ENCODE assay signal across 10 cellular contexts in the genomic region with DNA sequence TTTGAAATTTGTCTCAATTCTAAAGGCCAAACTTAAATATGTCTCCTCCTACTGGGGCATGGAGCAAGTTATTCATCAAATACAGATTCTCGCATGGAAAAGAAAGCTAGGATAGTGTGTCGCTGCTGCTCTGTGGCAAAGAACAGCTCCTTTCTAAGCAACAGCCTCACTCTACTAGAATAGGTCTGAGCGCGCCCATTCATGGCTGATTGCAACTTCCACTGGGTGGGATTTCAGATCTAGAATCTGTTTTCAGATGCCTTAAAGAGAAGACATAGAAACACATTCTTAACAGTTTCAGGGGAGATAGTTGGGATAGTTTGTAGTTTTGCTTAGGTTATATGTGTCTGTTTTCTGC. TPM values are rescaled to one million over a fixed set of nuclear protein-coding genes. Genes with fewer than 3 reads are reported as not detected.
DNase-seq lines count a peak whose midpoint lies in the region; ATAC-seq, FAIRE-seq and TF ChIP-seq lines count a peak whose summit lies in the region.
"Had no signal": no experiment of that assay in that cellular context is flagged by ENCODE, and none has a peak within 500 bp of the region (broad histone marks: within the 10 kb centered on the region; RNA-seq: fewer than 3 reads in every experiment).

No MANE protein-coding gene starts in this region.

- peaks cover 0 to 24% of the 10 kb centered on the region in 2 experiments; a peak in 2 of 5 replicates for H3K27me3 ChIP-seq in HepG2 (ENCODE audit: control insufficient read depth in 1 of 2, insufficient read depth in 2 of 2, low read length in 2 of 2)
- H3K27me3 ChIP-seq in right lobe of liver = no peaks in the 10 kb centered on the region
- H3K27me3 ChIP-seq in mononuclear cell (ENCODE audit: insufficient read depth, low read length) = peaks cover 12% of the 10 kb centered on the region

- no peak for FAIRE-seq in HepG2 (lab: Jason Lieb, UNC)

- TF ChIP-seq POLR2A in HepG2 (IDR thresholded peaks at IDR 0.05; ENCODE audit: insufficient read depth in 1 of 2, low read depth in 2 of 2, low read length in 2 of 2) (no peak), right lobe of liver (IDR thresholded peaks at IDR 0.05) (no peak)

- TF ChIP-seq EP300 in HepG2 (IDR thresholded peaks at IDR 0.05; ENCODE audit: low read depth in 2 of 2, low read length in 2 of 2) (no peak), HepG2 (CRISPR knock-in tag; IDR thresholded peaks at IDR 0.05; ENCODE audit: borderline replicate concordance) (no peak)

- POLR2A ChIA-PET in HepG2 (lab: Yijun Ruan, JAX) = no interaction called here
- POLR2A ChIA-PET in RWPE1 (lab: Yijun Ruan, JAX; ENCODE audit: low non-redundant PET) = no interaction called here

- TF ChIP-seq RAD21 in HepG2 (CRISPR knock-in tag; IDR thresholded peaks at IDR 0.05) = no peak

- no peak overlapping the region for H3K9ac ChIP-seq in HepG2 (ENCODE audit: insufficient read depth, low read depth, low read length)

- H3K4me2 ChIP-seq in HepG2 (ENCODE audit: low read depth, low read length) = 0 out of 2 replicates have a peak overlapping the region, but pooled peaks have one; percentile 0

- in situ Hi-C loops in HepG2 (cut with HindIII; ENCODE audit: extremely low pct_ligation_motif_present, low pct_unique_long_range_greater_than_20kb) = no loop called here

- intact Hi-C loops in HepG2 (cut with micrococcal nuclease; ENCODE audit: unreplicated experiment) = no loop called here
- intact Hi-C loops in right lobe of liver (cut with DNase I) = no loop called here

- H3K36me3 ChIP-seq in HepG2 (replicated peaks in 1 of 2; ENCODE audit: control insufficient read depth in 1 of 2, insufficient read depth in 2 of 2, low read length in 2 of 2) (no peaks in the 10 kb centered on the region), right lobe of liver (no peaks in the 10 kb centered on the region), urinary bladder (ENCODE audit: insufficient read depth) (no peaks in the 10 kb centered on the region)

- H2AFZ ChIP-seq in HepG2 (ENCODE audit: low read length) = no peak overlapping the region
- H2AFZ ChIP-seq: hepatocyte had no signal

- BruUV-seq in HepG2 (replicated peaks; lab: Mats Ljungman, UMichigan) = no TSS peak

- no peak for TF ChIP-seq CTCF in HepG2 (CRISPR knock-in tag; IDR thresholded peaks at IDR 0.05)
- no peak for TF ChIP-seq CTCF in right lobe of liver (IDR thresholded peaks at IDR 0.05)
- no peak for TF ChIP-seq CTCF in RWPE1 (conservative IDR thresholded peaks at IDR 0.05; ENCODE audit: low read depth)

- CTCF ChIA-PET in HepG2 (lab: Yijun Ruan, JAX; ENCODE audit: low intra/inter-chr PET ratio, low total read pairs) = interaction anchor here (0.7 kb wide), 1 partner anchor 193 kb away, joined by 3 read pairs; no protein-coding TSS in a partner anchor
- CTCF ChIA-PET in RWPE1 (lab: Yijun Ruan, JAX) = interaction anchor here (0.6 to 2.1 kb wide), 3 partner anchors 11 to 419 kb away, joined by 5 to 7 read pairs (median 5); no protein-coding TSS in a partner anchor

- no peaks in the 10 kb centered on the region for H3K79me2 ChIP-seq in HepG2 (ENCODE audit: insufficient read depth, low read length)
- H3K79me2 ChIP-seq: hepatocyte had no signal

- no peak overlapping the region for H3K4me3 ChIP-seq in HepG2 (replicated peaks in 1 of 3; ENCODE audit: insufficient read depth in 1 of 3, low read depth in 2 of 3, low read length in 3 of 3)
- H3K4me3 ChIP-seq in right lobe of liver = no peak overlapping the region
- H3K4me3 ChIP-seq in mononuclear cell (ENCODE audit: low read length) = peak overlapping the region; percentile 68
- H3K4me3 ChIP-seq in urinary bladder (ENCODE audit: low read depth, low read length) = peak overlapping the region; percentile 71
- H3K4me3 ChIP-seq: hepatocyte had no signal

- H4K20me1 ChIP-seq in HepG2 (ENCODE audit: insufficient read depth, low read length) = no peaks in the 10 kb centered on the region

- ATAC-seq in HepG2 = no peak
- no peak for ATAC-seq in right lobe of liver

- H3K4me1 ChIP-seq in HepG2 (ENCODE audit: insufficient read depth, low read length) (peaks cover 18% of the 10 kb centered on the region), right lobe of liver (peaks cover 0 to 20% (median 0%) of the 10 kb centered on the region in 4 donors), mononuclear cell (ENCODE audit: insufficient read depth, low read length) (peaks cover 70% of the 10 kb centered on the region), urinary bladder (ENCODE audit: insufficient read depth) (no peaks in the 10 kb centered on the region)

- DNase-seq in HepG2 (ENCODE audit: low spot score) = no peak
- DNase-seq in right lobe of liver = no peak
- DNase-seq in central memory CD4-positive, alpha-beta T cell = peak; percentile 12
- DNase-seq in EL = no peak
- DNase-seq in putamen (ENCODE audit: low spot score) = no peak
- DNase-seq in RWPE1 (ENCODE audit: low spot score) = no peak

- WGBS in HepG2 (ENCODE audit: low lambda C conversion rate) = 96% methylated on average over 4 of the region's 4 CpGs
- 92% methylated on average over 4 of the region's 4 CpGs for WGBS in right lobe of liver (ENCODE audit: insufficient coverage, low coverage, low lambda C conversion rate, missing lambda C conversion rate)
- WGBS in urinary bladder = 84% methylated on average over 4 of the region's 4 CpGs

- H3K9me3 ChIP-seq in HepG2 (ENCODE audit: low read length) (no peaks in the 10 kb centered on the region), right lobe of liver (no peaks in the 10 kb centered on the region), mononuclear cell (ENCODE audit: low read depth, low read length) (no peaks in the 10 kb centered on the region)

- H3K27ac ChIP-seq in HepG2 (ENCODE audit: extremely low read length, insufficient read depth, low read length) (no peak overlapping the region), right lobe of liver (no peak overlapping the region), urinary bladder (ENCODE audit: low read depth) (no peak overlapping the region), RWPE1 (no peak overlapping the region)
- H3K27ac ChIP-seq: C4-2B, hepatocyte had no signal

TF ChIP-seq in HepG2, 621 proteins besides CTCF, POLR2A, EP300 and RAD21:
- no peak for TF ChIP-seq ZNF251 (CRISPR knock-in tag; IDR thresholded peaks at IDR 0.05)
- TF ChIP-seq ZNF678 (CRISPR knock-in tag; IDR thresholded peaks at IDR 0.05) = no peak
- TF ChIP-seq, protein P1, sequence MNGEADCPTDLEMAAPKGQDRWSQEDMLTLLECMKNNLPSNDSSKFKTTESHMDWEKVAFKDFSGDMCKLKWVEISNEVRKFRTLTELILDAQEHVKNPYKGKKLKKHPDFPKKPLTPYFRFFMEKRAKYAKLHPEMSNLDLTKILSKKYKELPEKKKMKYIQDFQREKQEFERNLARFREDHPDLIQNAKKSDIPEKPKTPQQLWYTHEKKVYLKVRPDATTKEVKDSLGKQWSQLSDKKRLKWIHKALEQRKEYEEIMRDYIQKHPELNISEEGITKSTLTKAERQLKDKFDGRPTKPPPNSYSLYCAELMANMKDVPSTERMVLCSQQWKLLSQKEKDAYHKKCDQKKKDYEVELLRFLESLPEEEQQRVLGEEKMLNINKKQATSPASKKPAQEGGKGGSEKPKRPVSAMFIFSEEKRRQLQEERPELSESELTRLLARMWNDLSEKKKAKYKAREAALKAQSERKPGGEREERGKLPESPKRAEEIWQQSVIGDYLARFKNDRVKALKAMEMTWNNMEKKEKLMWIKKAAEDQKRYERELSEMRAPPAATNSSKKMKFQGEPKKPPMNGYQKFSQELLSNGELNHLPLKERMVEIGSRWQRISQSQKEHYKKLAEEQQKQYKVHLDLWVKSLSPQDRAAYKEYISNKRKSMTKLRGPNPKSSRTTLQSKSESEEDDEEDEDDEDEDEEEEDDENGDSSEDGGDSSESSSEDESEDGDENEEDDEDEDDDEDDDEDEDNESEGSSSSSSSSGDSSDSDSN (CRISPR knock-in tag; IDR thresholded peaks at IDR 0.05) = no peak
- TF ChIP-seq SP140L (CRISPR knock-in tag; IDR thresholded peaks at IDR 0.05; ENCODE audit: borderline replicate concordance) = no peak
- TF ChIP-seq, protein P2, sequence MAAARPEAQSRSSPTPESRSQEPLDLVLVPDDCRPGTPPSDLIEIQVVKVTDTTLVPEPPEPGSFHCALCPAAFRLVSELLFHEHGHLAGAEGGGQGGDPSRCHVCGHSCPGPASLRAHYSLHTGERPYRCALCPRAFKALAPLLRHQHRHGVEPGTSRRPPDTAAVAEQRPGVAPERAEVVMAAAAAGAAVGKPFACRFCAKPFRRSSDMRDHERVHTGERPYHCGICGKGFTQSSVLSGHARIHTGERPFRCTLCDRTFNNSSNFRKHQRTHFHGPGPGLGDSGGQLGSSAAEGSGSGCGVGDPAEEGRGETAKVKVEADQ (CRISPR knock-in tag; IDR thresholded peaks at IDR 0.05; ENCODE audit: borderline replicate concordance) = no peak
- no peak for TF ChIP-seq ARHGAP35 (CRISPR knock-in tag; IDR thresholded peaks at IDR 0.05; ENCODE audit: borderline replicate concordance)

RNA-seq across cellular contexts. Expression of a gene that starts 2.4 kb away (rescaled TPM):
- total RNA-seq in HepG2 (2016; rRNA removed; fragmentation: Illumina TruSeq; extraction: Trizol) (0.20 and 0.29 TPM in 2 replicates), right lobe of liver (1 to 10 TPM in 3 of 6 experiments, under 1 TPM in 2, not detected in 1; 0.51 to 4.9 (median 2.3) TPM), mononuclear cell (68.3 TPM), urinary bladder (21.1 TPM)
- 0.26 TPM in 1 of 2 replicates, not detected in the other for total RNA-seq in HepG2 (2016; cell fraction: cytosol; rRNA removed; fragmentation: Illumina TruSeq; extraction: Trizol; ENCODE audit: low read depth)
- 0.39 and 0.61 TPM in 2 replicates for total RNA-seq in HepG2 (2016; cell fraction: insoluble cytoplasmic fraction; rRNA removed; fragmentation: Illumina TruSeq; extraction: Trizol)
- 0.49 and 0.65 TPM in 2 replicates for total RNA-seq in HepG2 (2016; cell fraction: membrane; rRNA removed; fragmentation: Illumina TruSeq; extraction: Trizol)
- total RNA-seq in HepG2 (2016; cell fraction: nucleus; rRNA removed; fragmentation: Illumina TruSeq; extraction: Trizol) = 0.56 TPM in 1 of 2 replicates, not detected in the other
- polyA plus RNA-seq in HepG2 (2011; rRNA removed) (8.4 and 9.5 TPM in 2 replicates), urinary bladder (50.2 TPM)
- 5.6 and 6.7 TPM in 2 replicates for polyA plus RNA-seq in HepG2 (2011; cell fraction: cytosol; rRNA removed)
- 4.9 and 5.8 TPM in 2 replicates for polyA plus RNA-seq in HepG2 (2011; cell fraction: nucleus; rRNA removed)
- 4.0 and 15.8 TPM in 2 replicates for polyA plus RNA-seq in HepG2 (2012)
- 0.48 and 0.54 TPM in 2 replicates for polyA plus RNA-seq in HepG2 (2016; cell fraction: cytosol; fragmentation: Illumina TruSeq; extraction: Trizol; ENCODE audit: low read depth)
- polyA plus RNA-seq in HepG2 (2016; cell fraction: insoluble cytoplasmic fraction; fragmentation: Illumina TruSeq; extraction: Trizol; ENCODE audit: low read depth) = 0.43 and 0.45 TPM in 2 replicates
- 0.36 and 0.74 TPM in 2 replicates for polyA plus RNA-seq in HepG2 (2016; cell fraction: membrane; fragmentation: Illumina TruSeq; extraction: Trizol; ENCODE audit: low read depth)
- 1.4 TPM in 1 of 2 replicates, not detected in the other for polyA plus RNA-seq in HepG2 (2016; cell fraction: nucleus; fragmentation: Illumina TruSeq; extraction: Trizol; ENCODE audit: insufficient read depth, low read depth)
- 2.3 TPM in 1 of 2 replicates, not detected in the other for polyA minus RNA-seq in HepG2 (2011; rRNA and poly(A)+ RNA removed; ENCODE audit: low replicate concordance)
- 3.3 and 4.5 TPM in 2 replicates for polyA minus RNA-seq in HepG2 (2011; cell fraction: cytosol; rRNA and poly(A)+ RNA removed)
- polyA minus RNA-seq in HepG2 (2011; cell fraction: nucleus; rRNA and poly(A)+ RNA removed) = 3.0 and 3.4 TPM in 2 replicates

Comparison
In these comparisons a context has a peak if more than half of its experiments do, and no peak if none do; other contexts are left out.
1. H3K4me3 ChIP-seq: peak in mononuclear cell (single experiment) and urinary bladder (single experiment); none in HepG2 (0 of 3) and right lobe of liver (0 of 3).